ENCODE assay signal across 8 cellular contexts in the genomic region with DNA sequence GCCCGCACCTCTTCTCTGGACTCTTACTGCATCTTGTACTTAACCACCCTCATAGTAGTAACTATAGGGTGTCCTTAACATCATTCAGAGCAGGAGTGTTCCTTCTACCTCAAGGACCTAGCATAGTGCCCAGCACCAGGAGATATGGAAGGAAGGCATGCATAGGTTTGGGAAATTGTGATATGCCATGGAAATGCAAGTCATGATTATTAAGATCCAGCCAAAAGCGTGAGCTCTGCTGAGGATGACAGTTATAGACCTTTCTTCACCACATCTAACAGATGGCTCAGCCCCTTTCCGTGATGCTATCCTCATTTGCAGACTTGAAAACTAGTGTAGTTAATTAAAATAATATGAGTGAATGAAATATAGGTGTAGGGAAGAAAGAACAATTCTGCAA.
"Had no signal": no experiment of that assay in that cellular context is flagged by ENCODE, and none has a peak within 500 bp of the region (broad histone marks: within the 10 kb centered on the region; RNA-seq: fewer than 3 reads in every experiment).

No MANE protein-coding gene starts in this region.

- H3K27me3 Mint-ChIP-seq: IgD-negative memory B cell had no signal

- H3K36me3 Mint-ChIP-seq: IgD-negative memory B cell had no signal

- H2AFZ ChIP-seq: GM23248 had no signal

- H3K4me3 Mint-ChIP-seq: H9, IgD-negative memory B cell had no signal

- H3K9me3 Mint-ChIP-seq: H9 had no signal

- FAIRE-seq: H54, HTR-8/SVneo had no signal

- H3K27ac Mint-ChIP-seq: IgD-negative memory B cell had no signal

- H3K27ac ChIP-seq: GM23248 had no signal

- H3K9ac ChIP-seq: GM23248 had no signal

- H3K4me3 ChIP-seq: GM23248 had no signal

- DNase-seq: GM23248, GOT3, H9, HCEC 1CT, KBM-7 had no signal
